Comparison of ENCODE assay signal across 8 cellular contexts in genomic region chr19:15288146-15288963, GRCh38. TPM values are rescaled to one million over a fixed set of nuclear protein-coding genes. Genes with fewer than 3 reads are reported as not detected.
DNase-seq lines count a peak whose midpoint lies in the region; ATAC-seq, FAIRE-seq and TF ChIP-seq lines count a peak whose summit lies in the region.

No MANE protein-coding gene starts in this region.

- H3K23me2 ChIP-seq in H1 (ENCODE audit: low read depth, low read length) = no peaks in the 10 kb centered on the region

- no peak for TF ChIP-seq CTCF in Panc1 (IDR thresholded peaks at IDR 0.05)
- TF ChIP-seq CTCF in H1 (IDR thresholded peaks at IDR 0.05; ENCODE audit: control extremely low read depth in 1 of 3, insufficient read depth in 1 of 3, low read depth in 1 of 3, low read length in 3 of 3) = no peak
- no peak for TF ChIP-seq CTCF in nephron progenitor cell (IDR thresholded peaks at IDR 0.05)

- no peak overlapping the region for H2AFZ ChIP-seq in H1 (ENCODE audit: low read length)

- peak overlapping the region; percentile 12 for H3K4me3 Mint-ChIP-seq in activated CD4-positive, alpha-beta T cell treated with anti-CD3 and anti-CD28 coated beads for 36 hours
- H3K4me3 Mint-ChIP-seq in nephron progenitor cell = no peak overlapping the region

- no peak overlapping the region for H2BK5ac ChIP-seq in H1 (ENCODE audit: low read depth, low read length)

- TF ChIP-seq RAD21 in H1 (IDR thresholded peaks at IDR 0.05 in 1 of 2, conservative IDR thresholded peaks at IDR 0.05 in 1 of 2; ENCODE audit: low read depth in 2 of 2, low read length in 2 of 2) = no peak

- intact Hi-C loops in activated CD4-positive, alpha-beta T cell treated with anti-CD3 and anti-CD28 coated beads for 36 hours (cut with DNase I, micrococcal nuclease) = no loop called here
- intact Hi-C loops in Panc1 (cut with micrococcal nuclease; ENCODE audit: unreplicated experiment) = no loop called here

- TF ChIP-seq POLR2A in H1 (IDR thresholded peaks at IDR 0.05; ENCODE audit: control extremely low read depth in 1 of 2, low read depth in 2 of 2, low read length in 2 of 2) = no peak

- H3K18ac ChIP-seq in H1 (ENCODE audit: extremely low read depth, low read length) = no peak overlapping the region

- POLR2A ChIA-PET in activated CD4-positive, alpha-beta T cell treated with anti-CD3 and anti-CD28 coated beads for 36 hours (lab: Charles Lee) = interaction anchor here (1.2 to 1.5 kb wide), 2 partner anchors 13 to 46 kb away, joined by 3 to 7 read pairs; no protein-coding TSS in a partner anchor
- POLR2A ChIA-PET in Panc1 (lab: Charles Lee) = no interaction called here
- POLR2A ChIA-PET in H1 (lab: Charles Lee; ENCODE audit: partially characterized antibody) = interaction anchor here (1.0 to 1.8 kb wide), 6 partner anchors 8 to 45 kb away, joined by 3 to 7 read pairs (median 3); no protein-coding TSS in a partner anchor

- H3K9me3 Mint-ChIP-seq in activated CD4-positive, alpha-beta T cell treated with anti-CD3 and anti-CD28 coated beads for 36 hours (ENCODE audit: low read depth) = no peaks in the 10 kb centered on the region
- no peaks in the 10 kb centered on the region for H3K9me3 Mint-ChIP-seq in nephron progenitor cell

- no peak overlapping the region for H4K8ac ChIP-seq in H1 (ENCODE audit: extremely low read depth, insufficient read depth, low read length)

- H3K14ac ChIP-seq in H1 (ENCODE audit: insufficient read length) = no peak overlapping the region

- peaks cover 73 to 74% of the 10 kb centered on the region in 2 experiments for H4K20me1 ChIP-seq in H1 (replicated peaks in 1 of 2; ENCODE audit: control insufficient read depth in 1 of 2, insufficient read depth in 2 of 2, low read length in 2 of 2)

- no peak overlapping the region for H3K4me2 ChIP-seq in H1 (ENCODE audit: insufficient read depth in 1 of 2, low read depth in 2 of 2, low read length in 2 of 2)

- H3K4me3 ChIP-seq in Panc1 (ENCODE audit: low read depth in 2 of 2, low read length in 2 of 2) = no peak overlapping the region
- H3K4me3 ChIP-seq in H1 (ENCODE audit: extremely low read depth in 1 of 4, insufficient read depth in 2 of 4, low read depth in 3 of 4, low read length in 4 of 4) = no peak overlapping the region

- no peak overlapping the region for H3K56ac ChIP-seq in H1 (replicated peaks; ENCODE audit: insufficient read length, low read depth, low read length)

- no peak overlapping the region for H3K9ac ChIP-seq in H1 (replicated peaks in 1 of 4; ENCODE audit: extremely low read depth in 1 of 4, low read depth in 3 of 4, low read length in 3 of 4)

- no peaks in the 10 kb centered on the region for H3K9me3 ChIP-seq in Panc1 (ENCODE audit: control insufficient read depth, insufficient read depth, low read depth, low read length)
- no peaks in the 10 kb centered on the region for H3K9me3 ChIP-seq in H1 (ENCODE audit: insufficient read depth in 2 of 2, low read depth in 1 of 2, low read length in 1 of 2)

- no peaks in the 10 kb centered on the region for H3K27me3 Mint-ChIP-seq in activated CD4-positive, alpha-beta T cell treated with anti-CD3 and anti-CD28 coated beads for 36 hours
- no peaks in the 10 kb centered on the region for H3K27me3 Mint-ChIP-seq in nephron progenitor cell (ENCODE audit: low read depth, poor library complexity)

- H4K91ac ChIP-seq in H1 (replicated peaks; ENCODE audit: insufficient read length, low read length) = no peak overlapping the region

- WGBS in H1 (ENCODE audit: extremely low coverage in 1 of 2, insufficient coverage in 1 of 2, insufficient read length in 1 of 2, insufficient replicate concordance in 2 of 2, low coverage in 1 of 2, low lambda C conversion rate in 2 of 2, missing lambda C conversion rate in 1 of 2), 2 experiments = 86% methylated on average over 14 of the region's 14 CpGs; no CpG with 5 or more reads in 1 of the 2 experiments

- no peak for FAIRE-seq in H1 (lab: Jason Lieb, UNC)

- H2BK20ac ChIP-seq in H1 (ENCODE audit: low read length) = no peak overlapping the region

- no peak overlapping the region for H2BK120ac ChIP-seq in H1 (replicated peaks; ENCODE audit: low read depth, low read length)

- CTCF ChIA-PET in activated CD4-positive, alpha-beta T cell treated with anti-CD3 and anti-CD28 coated beads for 36 hours (lab: Charles Lee) = interaction anchor here (0.6 to 2.8 kb wide), 8 partner anchors 9 to 139 kb away, joined by 3 to 12 read pairs (median 4); no protein-coding TSS in a partner anchor
- CTCF ChIA-PET in Panc1 (lab: Charles Lee) (interaction anchor here (0.5 kb wide), 1 partner anchor 16 kb away, joined by 5 read pairs; no protein-coding TSS in a partner anchor), H1 (lab: Charles Lee; ENCODE audit: partially characterized antibody) (interaction anchor here (0.6 to 3.6 kb wide), 6 partner anchors 8 to 167 kb away, joined by 3 to 19 read pairs (median 5); no protein-coding TSS in a partner anchor)

- no peak overlapping the region for H2AK5ac ChIP-seq in H1 (ENCODE audit: low read depth, low read length)

- H3K27me3 ChIP-seq in Panc1 (ENCODE audit: control insufficient read depth, insufficient read depth, low read length) (no peaks in the 10 kb centered on the region), H1 (replicated peaks in 1 of 4; ENCODE audit: control insufficient read depth in 3 of 4, extremely low read depth in 1 of 4, insufficient read depth in 3 of 4, low read length in 3 of 4) (no peaks in the 10 kb centered on the region)

- no peak for DNase-seq in activated CD4-positive, alpha-beta T cell treated with anti-CD3 and anti-CD28 coated beads for 36 hours
- no peak for DNase-seq in activated CD4-positive, alpha-beta T cell treated with anti-CD3 and anti-CD28 coated beads, Interleukin-2, amount 50 U/mL, for 48 hours
- DNase-seq in Panc1 (ENCODE audit: low read depth, low spot score) (no peak), H1 (ENCODE audit: low read depth in 1 of 2, low spot score in 2 of 2) (no peak), nephron progenitor cell (no peak), DMS114 treated with DMSO at 0.1 percent for 48 hours (lab: John Stamatoyannopoulos, UW; ENCODE audit: unreplicated experiment) (no peak)

- no peak overlapping the region for H3K4ac ChIP-seq in H1 (replicated peaks; ENCODE audit: insufficient read length, low read depth, low read length)

- no peak for ATAC-seq in activated CD4-positive, alpha-beta T cell treated with anti-CD3 and anti-CD28 coated beads for 36 hours
- ATAC-seq in Panc1 = peak; percentile 62
- no peak for ATAC-seq in GM18861 (IDR thresholded peaks at IDR 0.05; ENCODE audit: unreplicated experiment)
- ATAC-seq in GM21619 (IDR thresholded peaks at IDR 0.05; ENCODE audit: unreplicated experiment) = no peak

- no peaks in the 10 kb centered on the region for H3K36me3 ChIP-seq in Panc1 (ENCODE audit: control insufficient read depth, insufficient read depth, low read length)
- no peaks in the 10 kb centered on the region for H3K36me3 ChIP-seq in H1 (ENCODE audit: control insufficient read depth in 2 of 4, insufficient read depth in 4 of 4, low read length in 3 of 4)

- no peak overlapping the region for H3K23ac ChIP-seq in H1 (ENCODE audit: insufficient read length)

- peaks cover 81 to 99% of the 10 kb centered on the region in 2 experiments for H3K79me2 ChIP-seq in H1 (ENCODE audit: control insufficient read depth in 1 of 2, insufficient read depth in 2 of 2, low read length in 2 of 2)

- no peak overlapping the region for H2BK15ac ChIP-seq in H1 (ENCODE audit: low read length)

- in situ Hi-C loops in Panc1 (cut with HindIII; ENCODE audit: low pct_unique_long_range_greater_than_20kb, low sequenced_read_pairs) = no loop called here

- H3K27ac Mint-ChIP-seq in activated CD4-positive, alpha-beta T cell treated with anti-CD3 and anti-CD28 coated beads for 36 hours = peak overlapping the region; percentile 72
- peak overlapping the region; percentile 96 for H3K27ac Mint-ChIP-seq in nephron progenitor cell

- H3K4me1 ChIP-seq in Panc1 (ENCODE audit: control insufficient read depth, insufficient read depth, low read length) = peaks cover 47% of the 10 kb centered on the region
- peaks cover 7 to 31% (median 20%) of the 10 kb centered on the region in 4 experiments for H3K4me1 ChIP-seq in H1 (replicated peaks in 1 of 4; ENCODE audit: control insufficient read depth in 3 of 4, insufficient read depth in 4 of 4, low read length in 3 of 4)

- peaks cover 5% of the 10 kb centered on the region for H3K36me3 Mint-ChIP-seq in activated CD4-positive, alpha-beta T cell treated with anti-CD3 and anti-CD28 coated beads for 36 hours (ENCODE audit: low read depth)
- H3K36me3 Mint-ChIP-seq in nephron progenitor cell (ENCODE audit: low read depth) = no peaks in the 10 kb centered on the region

- H2BK12ac ChIP-seq in H1 (ENCODE audit: low read depth, low read length) = no peak overlapping the region

- H3K4me1 Mint-ChIP-seq in activated CD4-positive, alpha-beta T cell treated with anti-CD3 and anti-CD28 coated beads for 36 hours = peaks cover 98% of the 10 kb centered on the region
- H3K4me1 Mint-ChIP-seq in nephron progenitor cell = peaks cover 85% of the 10 kb centered on the region

- peak overlapping the region; percentile 45; the same call in 1 of the 2 replicates for H3K27ac ChIP-seq in Panc1 (ENCODE audit: low read length)
- H3K27ac ChIP-seq in H1 (ENCODE audit: low read depth, low read length) = 0 out of 2 replicates have a peak overlapping the region, but pooled peaks have one; percentile 18

- TF ChIP-seq EP300 in H1 (IDR thresholded peaks at IDR 0.05; ENCODE audit: borderline replicate concordance in 1 of 2, low read depth in 2 of 2, low read length in 2 of 2) = no peak

- no TSS peak for BruUV-seq in Panc1 (replicated peaks; lab: Mats Ljungman, UMichigan)

- peaks cover 31% of the 10 kb centered on the region for H3K79me1 ChIP-seq in H1 (ENCODE audit: low read depth, low read length)

- H4K5ac ChIP-seq in H1 (ENCODE audit: insufficient read length, low read depth, low read length) = no peak overlapping the region

RNA-seq across cellular contexts. Expression of gene BRD4, which starts 44.0 kb away (rescaled TPM):
- total RNA-seq in activated CD4-positive, alpha-beta T cell treated with anti-CD3 and anti-CD28 coated beads for 36 hours = 100 to 1,000 TPM; 106 to 126 TPM
- 102 TPM for total RNA-seq in Panc1 (2021; ENCODE audit: unreplicated experiment)
- polyA plus RNA-seq in Panc1 (2012; ENCODE audit: insufficient read length) = 75.9 TPM
- total RNA-seq in H1 (2021; fragmentation: NEBNext Ultra II Directional; extraction: Animal tissue kit (Norgen Biotek cat#: 25700)) = 144 and 146 TPM in 2 replicates
- polyA plus RNA-seq in H1 (2011; rRNA removed) = 14.1 and 17.6 TPM in 2 replicates
- 9.1 TPM for polyA plus RNA-seq in H1 (2011; cell fraction: cytosol; rRNA removed)
- polyA plus RNA-seq in H1 (2011; cell fraction: nucleus; rRNA removed) = 44.8 TPM
- polyA plus RNA-seq in H1 (2012, experiment 1 of 2) = 76.6 to 103 TPM (median 93.2 TPM) in 4 replicates
- 35.4 TPM for polyA plus RNA-seq in H1 (2012, experiment 2 of 2)
- polyA plus RNA-seq in H1 (2013, experiment 1 of 2) = 77.1 TPM
- polyA plus RNA-seq in H1 (2013, experiment 2 of 2) = 72.4 TPM
- polyA minus RNA-seq in H1 (2011; rRNA and poly(A)+ RNA removed) = 26.9 and 36.3 TPM in 2 replicates
- polyA minus RNA-seq in H1 (2011; cell fraction: cytosol; rRNA and poly(A)+ RNA removed) = 44.7 TPM
- 77.2 TPM for polyA minus RNA-seq in H1 (2011; cell fraction: nucleus; rRNA and poly(A)+ RNA removed)

RNA-seq across cellular contexts. Expression of gene EPHX3, which starts 56.1 kb away (rescaled TPM):
- total RNA-seq in activated CD4-positive, alpha-beta T cell treated with anti-CD3 and anti-CD28 coated beads for 36 hours = under 1 TPM in 1 of 2 experiments, not detected in 1; 0.09 TPM
- 0.31 TPM for total RNA-seq in Panc1 (2021; ENCODE audit: unreplicated experiment)
- 0.17 TPM for polyA plus RNA-seq in Panc1 (2012; ENCODE audit: insufficient read length)
- total RNA-seq in H1 (2021; fragmentation: NEBNext Ultra II Directional; extraction: Animal tissue kit (Norgen Biotek cat#: 25700)) = 30.2 and 30.9 TPM in 2 replicates
- polyA plus RNA-seq in H1 (2011; rRNA removed) = 47.6 and 67.5 TPM in 2 replicates
- polyA plus RNA-seq in H1 (2011; cell fraction: cytosol; rRNA removed) = 24.1 TPM
- 51.8 TPM for polyA plus RNA-seq in H1 (2011; cell fraction: nucleus; rRNA removed)
- polyA plus RNA-seq in H1 (2012, experiment 1 of 2) = 25.8 to 35.8 TPM (median 34.5 TPM) in 4 replicates
- polyA plus RNA-seq in H1 (2012, experiment 2 of 2) = 44.5 TPM
- polyA plus RNA-seq in H1 (2013, experiment 1 of 2) = 39.3 TPM
- polyA plus RNA-seq in H1 (2013, experiment 2 of 2) = 42.0 TPM
- 25.4 and 38.4 TPM in 2 replicates for polyA minus RNA-seq in H1 (2011; rRNA and poly(A)+ RNA removed)
- polyA minus RNA-seq in H1 (2011; cell fraction: cytosol; rRNA and poly(A)+ RNA removed) = 11.8 TPM
- polyA minus RNA-seq in H1 (2011; cell fraction: nucleus; rRNA and poly(A)+ RNA removed) = 14.0 TPM

Comparison
In these comparisons a context has a peak if more than half of its experiments do, and no peak if none do; other contexts are left out.
1. RNA of gene EPHX3, which starts 56.1 kb away (total RNA-seq): 30.2 to 30.9 TPM in H1; 0.31 TPM in Panc1 (single experiment) and 0.09 TPM in activated CD4-positive, alpha-beta T cell treated with anti-CD3 and anti-CD28 coated beads for 36 hours; every median in the first group is over 10 times any median in the second.